Comparison of ENCODE assay signal across 8 cellular contexts in genomic region chr10:78973901-78974408, GRCh38.
DNase-seq lines count a peak whose midpoint lies in the region; ATAC-seq and TF ChIP-seq lines count a peak whose summit lies in the region.

No MANE protein-coding gene starts in this region.

- no peaks in the 10 kb centered on the region; the same call in 1 of the 2 replicates for H4K20me1 ChIP-seq in IMR-90 (ENCODE audit: insufficient read depth, low read length)
- H4K20me1 ChIP-seq in PC-3 (ENCODE audit: low read length), result no peaks in the 10 kb centered on the region

- peak overlapping the region; percentile 91 for H2BK5ac ChIP-seq in IMR-90 (ENCODE audit: low read depth, low read length, poor library complexity, severe bottlenecking)

- TF ChIP-seq POLR2A in IMR-90 (IDR thresholded peaks at IDR 0.05; ENCODE audit: low read depth, low read length), result no peak
- TF ChIP-seq POLR2A in ovary (IDR thresholded peaks at IDR 0.05), result no peak

- in situ Hi-C loops in IMR-90 (cut with MboI; ENCODE audit: low sequenced_read_pairs), result no loop called here
- in situ Hi-C loops in GM13977 (cut with MboI; ENCODE audit: low pct_unique_long_range_greater_than_20kb, low sequenced_read_pairs, unreplicated experiment), result no loop called here

- CTCF ChIA-PET in IMR-90 (lab: Yijun Ruan, JAX), result interaction anchor here (0.6 to 2.0 kb wide), 5 partner anchors 9 to 221 kb away, joined by 3 to 5 read pairs (median 5); no protein-coding TSS in a partner anchor
- CTCF ChIA-PET in PC-3 (lab: Charles Lee), result interaction anchor here (0.5 to 3.4 kb wide), 27 partner anchors 9 to 1287 kb away, joined by 3 to 36 read pairs (median 4); partner anchors contain the start of gene ZMIZ1

- H3K4ac ChIP-seq in IMR-90 (ENCODE audit: low read depth, low read length), result peak overlapping the region; percentile 87

- peak overlapping the region; percentile 61; the same call in 2 of the 3 replicates for H2BK15ac ChIP-seq in IMR-90 (ENCODE audit: low read depth, low read length)

- H3K4me3 ChIP-seq in IMR-90 (ENCODE audit: insufficient read depth, low read depth, low read length) (no peak overlapping the region), PC-3 (ENCODE audit: low read length) (peak overlapping the region; percentile 53), ovary (peak overlapping the region; percentile 50)

- H3K14ac ChIP-seq in IMR-90 (replicated peaks; ENCODE audit: low read depth, low read length), result peak overlapping the region; percentile 85

- no peaks in the 10 kb centered on the region for H3K9me3 Mint-ChIP-seq in activated naive CD8-positive, alpha-beta T cell treated with anti-CD3 and anti-CD28 coated beads, Interleukin-2, amount 10 ng/mL, durations not matched to agents 7 days and 5 days

- peak overlapping the region; percentile 95 for H4K91ac ChIP-seq in IMR-90 (ENCODE audit: insufficient read depth, low read depth, low read length)

- H3K9me3 ChIP-seq in IMR-90 (ENCODE audit: control insufficient read depth, insufficient read depth, low read length) (no peaks in the 10 kb centered on the region), PC-3 (ENCODE audit: low read length) (no peaks in the 10 kb centered on the region), ovary (no peaks in the 10 kb centered on the region)

- H2BK20ac ChIP-seq in IMR-90 (ENCODE audit: low read depth, low read length), result peak overlapping the region; percentile 85

- peaks cover 33% of the 10 kb centered on the region for H3K9me1 ChIP-seq in IMR-90 (ENCODE audit: insufficient read depth, low read length)

- no peak for TF ChIP-seq EP300 in ovary (IDR thresholded peaks at IDR 0.05)

- no peaks in the 10 kb centered on the region for H3K9me2 ChIP-seq in PC-3 (replicated peaks; ENCODE audit: low read length)

- H2AK9ac ChIP-seq in IMR-90 (replicated peaks; ENCODE audit: low read depth, low read length, poor library complexity), result peak overlapping the region; percentile 78

- peaks cover 5 to 21% of the 10 kb centered on the region in 2 experiments; a peak in 3 of 4 replicates for H3K79me1 ChIP-seq in IMR-90 (ENCODE audit: low read depth in 1 of 2, low read length in 2 of 2)

- H3K9ac ChIP-seq in IMR-90 (ENCODE audit: low read depth, low read length) (peak overlapping the region; percentile 87), PC-3 (ENCODE audit: low read length) (peak overlapping the region; percentile 70)

- H3K4me3 Mint-ChIP-seq in activated naive CD8-positive, alpha-beta T cell treated with anti-CD3 and anti-CD28 coated beads, Interleukin-2, amount 10 ng/mL, durations not matched to agents 7 days and 5 days, result peak overlapping the region; percentile 95

- peak overlapping the region; percentile 87 for H3K18ac ChIP-seq in IMR-90 (ENCODE audit: low read depth, low read length)

- BruUV-seq in IMR-90 (replicated peaks; lab: Mats Ljungman, UMichigan) (no TSS peak), PC-3 (replicated peaks; lab: Mats Ljungman, UMichigan) (no TSS peak)

- peaks cover 3% of the 10 kb centered on the region for H3K27me3 Mint-ChIP-seq in activated naive CD8-positive, alpha-beta T cell treated with anti-CD3 and anti-CD28 coated beads, Interleukin-2, amount 10 ng/mL, durations not matched to agents 7 days and 5 days

- TF ChIP-seq RAD21 in IMR-90 (IDR thresholded peaks at IDR 0.05; ENCODE audit: low read length), result no peak

- ATAC-seq in GM21619 (IDR thresholded peaks at IDR 0.05; ENCODE audit: unreplicated experiment) (peak; percentile 41), IMR-90 (ENCODE audit: low read depth) (peak; percentile 10), PC-3 (peak; percentile 42), Right ventricle myocardium inferior (peak; percentile 61)
- peak; percentile 23 for ATAC-seq in activated naive CD8-positive, alpha-beta T cell treated with anti-CD3 and anti-CD28 coated beads, Interleukin-2, amount 10 ng/mL, durations not matched to agents 7 days and 5 days (ENCODE audit: low read depth)

- H3K27ac ChIP-seq in IMR-90 (ENCODE audit: insufficient read depth, low read length) (peak overlapping the region; percentile 97), PC-3 (ENCODE audit: low read length) (peak overlapping the region; percentile 79), ovary (peak overlapping the region; percentile 92 to 95)

- no peaks in the 10 kb centered on the region for H3K36me3 ChIP-seq in IMR-90 (ENCODE audit: control insufficient read depth, insufficient read depth, low read length)
- H3K36me3 ChIP-seq in PC-3 (ENCODE audit: low read depth, low read length), result no peaks in the 10 kb centered on the region
- H3K36me3 ChIP-seq in ovary, result no peaks in the 10 kb centered on the region

- peak overlapping the region; percentile 71 for H3K23ac ChIP-seq in IMR-90 (ENCODE audit: low read depth, low read length)

- dilution Hi-C loops in IMR-90 (cut with HindIII; ENCODE audit: low sequenced_read_pairs, unreplicated experiment), result no loop called here

- H3K4me1 ChIP-seq in IMR-90 (ENCODE audit: control insufficient read depth, insufficient read depth, low read length) (peaks cover 40% of the 10 kb centered on the region), PC-3 (ENCODE audit: insufficient read depth, low read length) (peaks cover 39% of the 10 kb centered on the region), ovary (ENCODE audit: insufficient read depth) (peaks cover 26% of the 10 kb centered on the region)

- intact Hi-C loops in IMR-90 (cut with micrococcal nuclease) (loop anchor here (1.0 to 10.0 kb wide), 6 partner anchors 93 to 927 kb away; no protein-coding TSS in a partner anchor), PC-3 (cut with micrococcal nuclease) (loop anchor here (1.0 to 10.0 kb wide), 16 partner anchors 9 to 940 kb away; partner anchors contain the start of gene ZMIZ1), Right ventricle myocardium inferior (cut with DNase I) (loop anchor here (1.0 to 5.0 kb wide), 3 partner anchors 95 to 223 kb away; no protein-coding TSS in a partner anchor), ovary (cut with DNase I) (loop anchor here (2.0 to 10.0 kb wide), 4 partner anchors 91 to 672 kb away; partner anchors contain the start of gene ZMIZ1 (in 3 of the 4))

- peak overlapping the region; percentile 90 for H3K56ac ChIP-seq in IMR-90 (ENCODE audit: extremely low read depth, insufficient read depth, low read length)

- TF ChIP-seq CTCF in IMR-90 (conservative IDR thresholded peaks at IDR 0.05; ENCODE audit: low read depth, low read length) (no peak), PC-3 (conservative IDR thresholded peaks at IDR 0.05; ENCODE audit: low read depth, low read length) (no peak), ovary (IDR thresholded peaks at IDR 0.05) (no peak), GM13977 (IDR thresholded peaks at IDR 0.05; ENCODE audit: extremely low read depth, insufficient read depth, missing control alignments) (no peak)

- H4K5ac ChIP-seq in IMR-90 (ENCODE audit: low read depth, low read length), result peak overlapping the region; percentile 83

- 0% methylated on average over 1 of the region's 41 CpGs; no CpG with 5 or more reads in 1 of the 2 experiments for WGBS in IMR-90 (ENCODE audit: extremely low coverage in 2 of 2, insufficient read length in 1 of 2), 2 experiments
- 0 to 1% (median 1%) methylated on average over 18 to 41 of the region's 41 CpGs for WGBS in ovary, 3 donors

- POLR2A ChIA-PET in IMR-90 (lab: Charles Lee; ENCODE audit: unreplicated experiment) (interaction anchor here (0.5 to 0.7 kb wide), 2 partner anchors 31 to 184 kb away, joined by 3 to 7 read pairs; no protein-coding TSS in a partner anchor), PC-3 (lab: Charles Lee; ENCODE audit: unreplicated experiment) (interaction anchor here (0.6 to 2.5 kb wide), 21 partner anchors 9 to 1230 kb away, joined by 3 to 34 read pairs (median 5); no protein-coding TSS in a partner anchor)
- POLR2A ChIA-PET in activated naive CD8-positive, alpha-beta T cell treated with anti-CD3 and anti-CD28 coated beads, Interleukin-2, amount 10 ng/mL, durations not matched to agents 7 days and 5 days (lab: Charles Lee), result interaction anchor here (0.7 to 2.1 kb wide), 9 partner anchors 11 to 163 kb away, joined by 3 to 6 read pairs (median 4); no protein-coding TSS in a partner anchor

- H3F3A ChIP-seq in PC-3 (ENCODE audit: low read length, unreplicated experiment), result peaks cover 6% of the 10 kb centered on the region

- H3K36me3 Mint-ChIP-seq in activated naive CD8-positive, alpha-beta T cell treated with anti-CD3 and anti-CD28 coated beads, Interleukin-2, amount 10 ng/mL, durations not matched to agents 7 days and 5 days, result no peaks in the 10 kb centered on the region

- DNase-seq in DMS 273 (lab: John Stamatoyannopoulos, UW; ENCODE audit: unreplicated experiment), result peak; percentile 97
- DNase-seq in IMR-90, result peak; percentile 56
- DNase-seq in PC-3, result peak; percentile 100
- DNase-seq in activated naive CD8-positive, alpha-beta T cell treated with anti-CD3 and anti-CD28 coated beads, Interleukin-2, amount 10 ng/mL, durations not matched to agents 7 days and 5 days, result peak; percentile 69
- DNase-seq in Right ventricle myocardium inferior (ENCODE audit: missing footprints), result peak; percentile 87
- DNase-seq in ovary, result peak; percentile 80 to 85 (median 84)
- DNase-seq in GM13977 (ENCODE audit: low spot score), result no peak

- H2AFZ ChIP-seq in IMR-90 (replicated peaks; ENCODE audit: low read length, poor library complexity) (peak overlapping the region; percentile 79), PC-3 (ENCODE audit: low read length) (peak overlapping the region; percentile 63)

- H3K4me1 Mint-ChIP-seq in activated naive CD8-positive, alpha-beta T cell treated with anti-CD3 and anti-CD28 coated beads, Interleukin-2, amount 10 ng/mL, durations not matched to agents 7 days and 5 days, result peaks cover 14% of the 10 kb centered on the region

- peak overlapping the region; percentile 78 for H3K4me2 ChIP-seq in IMR-90 (ENCODE audit: low read depth, low read length)
- peak overlapping the region; percentile 75 for H3K4me2 ChIP-seq in PC-3 (ENCODE audit: low read length)

- peak overlapping the region; percentile 93 for H2BK120ac ChIP-seq in IMR-90 (ENCODE audit: low read depth, low read length)

- peak overlapping the region; percentile 91 to 92 for H4K8ac ChIP-seq in IMR-90 (ENCODE audit: low read depth in 2 of 2, low read length in 2 of 2)

- H3K27me3 ChIP-seq in IMR-90 (ENCODE audit: control insufficient read depth, insufficient read depth, low read length) (no peaks in the 10 kb centered on the region), PC-3 (ENCODE audit: low read length) (no peaks in the 10 kb centered on the region), ovary (no peaks in the 10 kb centered on the region)

- H2AK5ac ChIP-seq in IMR-90 (ENCODE audit: low read depth, low read length), result peak overlapping the region; percentile 71

- H3K27ac Mint-ChIP-seq in activated naive CD8-positive, alpha-beta T cell treated with anti-CD3 and anti-CD28 coated beads, Interleukin-2, amount 10 ng/mL, durations not matched to agents 7 days and 5 days, result peak overlapping the region; percentile 94

- H3K79me2 ChIP-seq in PC-3 (ENCODE audit: low read length), result no peaks in the 10 kb centered on the region

TF ChIP-seq in IMR-90, 13 proteins besides CTCF, POLR2A, EP300 and RAD21 (continues in another document):
- TF ChIP-seq NFE2L2 (IDR thresholded peaks at IDR 0.05; ENCODE audit: low read depth, low read length), result no peak
- no peak for TF ChIP-seq CHD1 (IDR thresholded peaks at IDR 0.05; ENCODE audit: low read depth, low read length)
- TF ChIP-seq CEBPB (IDR thresholded peaks at IDR 0.05; ENCODE audit: low read depth, low read length), result no peak
- TF ChIP-seq BHLHE40 (IDR thresholded peaks at IDR 0.05; ENCODE audit: low read depth, low read length), result no peak

Comparison
In these comparisons a context has a peak if more than half of its experiments do, and no peak if none do; other contexts are left out.
1. ATAC-seq: peak in every context shown above with its lines; median percentile 61 in Right ventricle myocardium inferior; 42 in PC-3; 41 in GM21619; 23 in activated naive CD8-positive, alpha-beta T cell treated with anti-CD3 and anti-CD28 coated beads, Interleukin-2, amount 10 ng/mL, durations not matched to agents 7 days and 5 days; 10 in IMR-90.